In the genomic region with DNA sequence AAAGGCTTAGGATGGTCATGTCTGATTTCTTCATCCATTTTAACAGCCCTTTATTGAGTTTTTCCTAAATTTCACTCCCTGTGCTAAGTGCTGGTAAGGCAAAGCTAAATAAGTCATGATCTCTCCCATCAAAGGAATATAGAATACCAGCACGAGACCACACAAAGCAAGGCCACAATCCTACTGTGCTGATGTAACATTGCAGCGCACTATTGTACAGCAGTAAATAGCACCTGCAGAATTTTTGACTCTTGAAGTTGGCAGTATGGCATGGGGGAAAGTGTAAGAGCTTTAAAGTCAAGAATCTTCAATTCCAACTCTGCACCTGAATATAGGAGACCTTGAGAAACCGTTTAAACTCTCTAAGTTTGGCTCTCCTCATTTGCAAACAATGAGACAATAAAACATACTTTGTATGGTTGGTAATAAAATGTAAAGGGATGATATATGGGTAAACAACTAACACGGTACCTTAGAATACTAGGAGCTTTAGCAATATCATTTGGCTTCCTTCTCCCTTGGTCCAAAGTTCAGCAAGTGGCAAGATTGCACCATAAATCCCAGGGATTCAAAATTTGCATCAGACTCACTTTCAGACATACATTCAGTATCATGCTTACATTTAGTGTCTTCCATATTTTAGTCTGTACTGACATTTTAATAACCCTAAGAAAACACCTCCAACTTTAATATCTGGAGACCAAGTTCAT, we compare ENCODE assay signal across 21 cellular contexts.
"Had no signal": no experiment of that assay in that cellular context is flagged by ENCODE, and none has a peak within 500 bp of the region (broad histone marks: within the 10 kb centered on the region; RNA-seq: fewer than 3 reads in every experiment).

No MANE protein-coding gene starts in this region.

- H3K36me3 ChIP-seq: SJSA1 had no signal

- FAIRE-seq: RCC 7860 had no signal

- H3K4me1 ChIP-seq: SJSA1 had no signal

- H3K27me3 ChIP-seq: SJSA1 had no signal

- DNase-seq: KBM-7, NCI-H1092, NCI-H1105 treated with DMSO at 0.1 percent for 48 hours, NCI-H1417 treated with DMSO at 0.1 percent for 48 hours, NCI-H146, NCI-H1694 treated with DMSO at 0.1 percent for 48 hours, NCI-H1930, NCI-H2081 treated with DMSO at 0.1 percent for 48 hours, NCI-H2171, NCI-H226, NCI-H446 treated with DMSO at 0.1 percent for 48 hours, NCI-H510A treated with DMSO at 0.1 percent for 48 hours, NCI-H69, NCI-H774, Right ventricle myocardium superior, RPMI8226, SIG-M5 had no signal

- H3K9me3 ChIP-seq: SJSA1 had no signal

- H3K27ac ChIP-seq: HL-60, SJSA1, SK-N-MC had no signal

- H3K4me3 ChIP-seq: SJSA1, SK-N-MC had no signal
